Comparison of ENCODE assay signal across 7 cellular contexts in genomic region chr11:121452609-121453150, GRCh38.
DNase-seq lines count a peak whose midpoint lies in the region; ATAC-seq, FAIRE-seq and TF ChIP-seq lines count a peak whose summit lies in the region.

TSS of gene SORL1-AS1 (minus strand) at chr11:121452967.

- peak within 1 kb of the TSS; percentile 93 to 96 (median 94) for H3K4me3 ChIP-seq in HepG2 (replicated peaks in 1 of 3; ENCODE audit: insufficient read depth in 1 of 3, low read depth in 2 of 3, low read length in 3 of 3)

- H3K4me1 ChIP-seq in HepG2 (ENCODE audit: insufficient read depth, low read length): peaks cover 80% of the 10 kb centered on the region

- TF ChIP-seq EP300 in HepG2 (IDR thresholded peaks at IDR 0.05; ENCODE audit: low read depth in 2 of 2, low read length in 2 of 2) (no peak), HepG2 (CRISPR knock-in tag; IDR thresholded peaks at IDR 0.05; ENCODE audit: borderline replicate concordance) (no peak)

- peak within 1 kb of the TSS; percentile 79 for H3K9ac ChIP-seq in HepG2 (ENCODE audit: insufficient read depth, low read depth, low read length)

- CTCF ChIA-PET in MCF 10A (lab: Yijun Ruan, JAX): interaction anchor here (0.6 to 3.6 kb wide), 10 partner anchors 9 to 1948 kb away, joined by 3 to 21 read pairs (median 4); no protein-coding TSS in a partner anchor
- CTCF ChIA-PET in HepG2 (lab: Yijun Ruan, JAX; ENCODE audit: low intra/inter-chr PET ratio, low total read pairs): interaction anchor here (1.3 kb wide), 1 partner anchor 24 kb away, joined by 3 read pairs; no protein-coding TSS in a partner anchor

- H3K36me3 ChIP-seq in HepG2 (replicated peaks in 1 of 2; ENCODE audit: control insufficient read depth in 1 of 2, insufficient read depth in 2 of 2, low read length in 2 of 2): no peaks in the 10 kb centered on the region

- ATAC-seq in HG03108 (IDR thresholded peaks at IDR 0.05; ENCODE audit: unreplicated experiment) (peak; percentile 1), HepG2 (peak; percentile 8)
- peak; percentile 66 for ATAC-seq in stimulated activated memory B cell treated with anti-CD40 and anti-IgM and Interleukin-4, amounts not matched to agents 10 μg/mL and 1 μg/mL and 100 μg/mL, for 72 hours

- peak within 1 kb of the TSS; percentile 84 for H3K4me2 ChIP-seq in HepG2 (ENCODE audit: low read depth, low read length)

- intact Hi-C loops in MCF 10A (cut with micrococcal nuclease): loop anchor here (1.0 to 5.0 kb wide), 4 partner anchors 70 to 1055 kb away; no protein-coding TSS in a partner anchor
- intact Hi-C loops in HepG2 (cut with micrococcal nuclease; ENCODE audit: unreplicated experiment): loop anchor here (5.0 kb wide), 1 partner anchor 100 kb away; no protein-coding TSS in a partner anchor

- peak; percentile 97 for FAIRE-seq in GM19239 (lab: Jason Lieb, UNC)
- FAIRE-seq in HepG2 (lab: Jason Lieb, UNC): no peak

- TF ChIP-seq CTCF in MCF 10A (IDR thresholded peaks at IDR 0.05; ENCODE audit: unreplicated experiment) (no peak), HepG2 (CRISPR knock-in tag; IDR thresholded peaks at IDR 0.05) (no peak)

- H2AFZ ChIP-seq in HepG2 (ENCODE audit: low read length): no peak within 1 kb of the TSS

- peaks cover 7% of the 10 kb centered on the region for H3K4me1 Mint-ChIP-seq in MCF 10A (ENCODE audit: insufficient read depth, unreplicated experiment)
- H3K4me1 Mint-ChIP-seq in stimulated activated memory B cell treated with anti-CD40 and anti-IgM and Interleukin-4, amounts not matched to agents 10 μg/mL and 1 μg/mL and 100 μg/mL, for 72 hours: peaks cover 59% of the 10 kb centered on the region

- POLR2A ChIA-PET in MCF 10A (lab: Yijun Ruan, JAX): interaction anchor here (1.1 to 1.4 kb wide), 2 partner anchors 11 to 14 kb away, joined by 6 to 10 read pairs; no protein-coding TSS in a partner anchor
- POLR2A ChIA-PET in HepG2 (lab: Yijun Ruan, JAX): interaction anchor here (1.0 to 2.7 kb wide), 4 partner anchors 9 to 113 kb away, joined by 3 to 21 read pairs (median 14); no protein-coding TSS in a partner anchor

- TF ChIP-seq POLR2A in HepG2 (IDR thresholded peaks at IDR 0.05; ENCODE audit: insufficient read depth in 1 of 2, low read depth in 2 of 2, low read length in 2 of 2): peak in 1 of 2 experiments; percentile 26; a peak in 1 of 4 replicates

- no peaks in the 10 kb centered on the region for H3K9me3 ChIP-seq in HepG2 (ENCODE audit: low read length)

- H4K20me1 ChIP-seq in HepG2 (ENCODE audit: insufficient read depth, low read length): no peaks in the 10 kb centered on the region

- no peaks in the 10 kb centered on the region for H3K27me3 Mint-ChIP-seq in MCF 10A (ENCODE audit: insufficient read depth, unreplicated experiment)
- peaks cover 18% of the 10 kb centered on the region for H3K27me3 Mint-ChIP-seq in stimulated activated memory B cell treated with anti-CD40 and anti-IgM and Interleukin-4, amounts not matched to agents 10 μg/mL and 1 μg/mL and 100 μg/mL, for 72 hours

- no peak for DNase-seq in GM19239 (ENCODE audit: insufficient read length, low spot score)
- peak; percentile 53 for DNase-seq in SW480 (ENCODE audit: low spot score)
- no peak for DNase-seq in MCF 10A (ENCODE audit: unreplicated experiment)
- no peak for DNase-seq in HepG2 (ENCODE audit: low spot score)
- no peak for DNase-seq in iPS-NIHi11 (ENCODE audit: low spot score)

- H3K4me3 Mint-ChIP-seq in MCF 10A (ENCODE audit: unreplicated experiment): peak within 1 kb of the TSS; percentile 84
- peak within 1 kb of the TSS; percentile 89 for H3K4me3 Mint-ChIP-seq in stimulated activated memory B cell treated with anti-CD40 and anti-IgM and Interleukin-4, amounts not matched to agents 10 μg/mL and 1 μg/mL and 100 μg/mL, for 72 hours

- BruUV-seq in MCF 10A (replicated peaks; lab: Mats Ljungman, UMichigan): no TSS peak
- BruUV-seq in HepG2 (replicated peaks; lab: Mats Ljungman, UMichigan): no TSS peak

- H3K27ac Mint-ChIP-seq in MCF 10A (ENCODE audit: low read depth, unreplicated experiment): no peak within 1 kb of the TSS
- H3K27ac Mint-ChIP-seq in stimulated activated memory B cell treated with anti-CD40 and anti-IgM and Interleukin-4, amounts not matched to agents 10 μg/mL and 1 μg/mL and 100 μg/mL, for 72 hours: peak within 1 kb of the TSS; percentile 89

- in situ Hi-C loops in HepG2 (cut with HindIII; ENCODE audit: extremely low pct_ligation_motif_present, low pct_unique_long_range_greater_than_20kb): loop anchor here (5.0 kb wide), 1 partner anchor 110 kb away; no protein-coding TSS in a partner anchor

- H3K27ac ChIP-seq in HepG2 (ENCODE audit: extremely low read length, insufficient read depth, low read length): peak within 1 kb of the TSS; percentile 73

- WGBS in HepG2 (ENCODE audit: low lambda C conversion rate): 2% methylated on average over 19 of the region's 21 CpGs

- no peaks in the 10 kb centered on the region for H3K36me3 Mint-ChIP-seq in MCF 10A (ENCODE audit: insufficient read depth, unreplicated experiment)
- no peaks in the 10 kb centered on the region for H3K36me3 Mint-ChIP-seq in stimulated activated memory B cell treated with anti-CD40 and anti-IgM and Interleukin-4, amounts not matched to agents 10 μg/mL and 1 μg/mL and 100 μg/mL, for 72 hours

- H3K27me3 ChIP-seq in HepG2 (ENCODE audit: control insufficient read depth in 1 of 2, insufficient read depth in 2 of 2, low read length in 2 of 2): peaks cover 0 to 6% of the 10 kb centered on the region in 2 experiments; a peak in 1 of 5 replicates

- H3K79me2 ChIP-seq in HepG2 (ENCODE audit: insufficient read depth, low read length): peaks cover 54% of the 10 kb centered on the region

- H3K9me3 Mint-ChIP-seq in MCF 10A (ENCODE audit: unreplicated experiment): no peaks in the 10 kb centered on the region
- no peaks in the 10 kb centered on the region for H3K9me3 Mint-ChIP-seq in stimulated activated memory B cell treated with anti-CD40 and anti-IgM and Interleukin-4, amounts not matched to agents 10 μg/mL and 1 μg/mL and 100 μg/mL, for 72 hours

- TF ChIP-seq RAD21 in HepG2 (CRISPR knock-in tag; IDR thresholded peaks at IDR 0.05): no peak

TF ChIP-seq in HepG2, 621 proteins besides CTCF, POLR2A, EP300 and RAD21 (continues in another document):
- TF ChIP-seq ZNF816 (CRISPR knock-in tag; IDR thresholded peaks at IDR 0.05; ENCODE audit: borderline replicate concordance) (peak; percentile 60; the same call in 1 of the 2 replicates), ZNF564 (CRISPR knock-in tag; IDR thresholded peaks at IDR 0.05) (peak; percentile 9; the same call in 1 of the 2 replicates), GATAD1 (CRISPR knock-in tag; IDR thresholded peaks at IDR 0.05) (0 out of 2 replicates have a peak, but pooled peaks have one; percentile 11), KAT8 (CRISPR knock-in tag; IDR thresholded peaks at IDR 0.05) (0 out of 2 replicates have a peak, but pooled peaks have one; percentile 10), ZNF225 (CRISPR knock-in tag; IDR thresholded peaks at IDR 0.05) (0 out of 2 replicates have a peak, but pooled peaks have one; percentile 7), HCFC1 (IDR thresholded peaks at IDR 0.05; ENCODE audit: low read depth, low read length) (no peak), ELF1 (CRISPR knock-in tag; IDR thresholded peaks at IDR 0.05) (no peak), THAP11 (CRISPR knock-in tag; IDR thresholded peaks at IDR 0.05) (0 out of 2 replicates have a peak, but pooled peaks have one; percentile 0), GATAD2A (CRISPR knock-in tag; IDR thresholded peaks at IDR 0.05) (peak; percentile 35; the same call in 1 of the 2 replicates), ZNF224 (CRISPR knock-in tag; IDR thresholded peaks at IDR 0.05) (no peak), ZFP91 (CRISPR knock-in tag; IDR thresholded peaks at IDR 0.05; ENCODE audit: borderline replicate concordance) (peak; percentile 7; the same call in 1 of the 2 replicates)

Comparison
In these comparisons a context has a peak if more than half of its experiments do, and no peak if none do; other contexts are left out.
1. ATAC-seq: peak in every context shown above with its lines; median percentile 66 in stimulated activated memory B cell treated with anti-CD40 and anti-IgM and Interleukin-4, amounts not matched to agents 10 μg/mL and 1 μg/mL and 100 μg/mL, for 72 hours; 8 in HepG2; 1 in HG03108.